Comparison of ENCODE assay signal across 10 cellular contexts in the genomic region with DNA sequence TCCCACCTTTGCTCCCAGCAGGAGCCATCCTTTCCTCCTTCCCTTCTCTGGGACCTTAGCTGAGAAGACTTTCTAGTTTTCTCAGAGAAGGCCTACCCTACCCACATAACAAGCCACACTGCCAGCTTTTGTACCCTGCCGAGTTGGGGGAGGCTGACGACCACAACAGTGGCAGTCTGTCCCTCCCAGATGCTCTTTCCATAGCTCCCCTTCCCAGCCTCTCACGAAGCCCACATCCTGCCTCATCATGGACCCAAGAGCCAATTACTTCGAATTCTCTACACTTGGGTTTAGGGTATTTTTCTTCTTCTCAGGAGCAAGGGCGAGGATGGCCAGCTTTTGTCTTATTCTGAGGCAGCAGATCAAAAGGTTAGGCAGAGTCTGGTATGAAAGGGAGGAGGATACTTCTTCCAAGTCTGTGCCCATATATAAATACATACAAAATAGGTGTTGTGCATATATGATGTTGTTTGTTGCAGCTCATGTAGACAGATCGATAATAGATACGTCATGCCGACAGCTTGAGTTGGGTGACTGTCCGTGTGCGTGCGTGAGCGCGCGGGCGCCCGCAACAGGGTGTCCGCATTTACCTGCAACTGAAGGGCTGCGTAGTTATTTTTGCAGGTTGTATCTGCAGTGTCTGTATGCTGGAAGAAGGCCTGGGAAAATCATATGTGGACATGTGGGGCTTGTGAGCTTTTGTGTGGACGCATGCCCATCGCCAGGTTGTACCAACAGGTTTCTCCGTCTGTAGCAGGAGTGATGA. TPM values are rescaled to one million over a fixed set of nuclear protein-coding genes. Genes with fewer than 3 reads are reported as not detected.
DNase-seq lines count a peak whose midpoint lies in the region; ATAC-seq, FAIRE-seq and TF ChIP-seq lines count a peak whose summit lies in the region.
"Had no signal": no experiment of that assay in that cellular context is flagged by ENCODE, and none has a peak within 500 bp of the region (broad histone marks: within the 10 kb centered on the region; RNA-seq: fewer than 3 reads in every experiment).

No MANE protein-coding gene starts in this region.

- no peaks in the 10 kb centered on the region for H4K20me1 ChIP-seq in HepG2 (ENCODE audit: insufficient read depth, low read length)

- WGBS in HepG2 (ENCODE audit: low lambda C conversion rate) = 55% methylated on average over 16 of the region's 21 CpGs
- 44% methylated on average over 21 of the region's 21 CpGs for WGBS in right lobe of liver (ENCODE audit: insufficient coverage, low coverage, low lambda C conversion rate, missing lambda C conversion rate)

- no peak overlapping the region for H3K9ac ChIP-seq in HepG2 (ENCODE audit: insufficient read depth, low read depth, low read length)
- H3K9ac ChIP-seq: parathyroid adenoma had no signal

- TF ChIP-seq POLR2A in HepG2 (IDR thresholded peaks at IDR 0.05; ENCODE audit: insufficient read depth in 1 of 2, low read depth in 2 of 2, low read length in 2 of 2) (no peak), right lobe of liver (IDR thresholded peaks at IDR 0.05) (no peak), vagina (IDR thresholded peaks at IDR 0.05) (no peak)

- BruUV-seq in HepG2 (replicated peaks; lab: Mats Ljungman, UMichigan) = no TSS peak

- intact Hi-C loops in HepG2 (cut with micrococcal nuclease; ENCODE audit: unreplicated experiment) (no loop called here), right lobe of liver (cut with DNase I) (no loop called here), lower lobe of right lung (cut with DNase I) (no loop called here), vagina (cut with DNase I) (no loop called here)

- no peaks in the 10 kb centered on the region for H3K9me3 ChIP-seq in HepG2 (ENCODE audit: low read length)
- no peaks in the 10 kb centered on the region for H3K9me3 ChIP-seq in right lobe of liver
- H3K9me3 ChIP-seq in lower lobe of right lung = no peaks in the 10 kb centered on the region
- H3K9me3 ChIP-seq in vagina = no peaks in the 10 kb centered on the region
- H3K9me3 ChIP-seq: upper lobe of left lung had no signal

- no peak for TF ChIP-seq RAD21 in HepG2 (CRISPR knock-in tag; IDR thresholded peaks at IDR 0.05)

- no peak overlapping the region for H2AFZ ChIP-seq in HepG2 (ENCODE audit: low read length)

- TF ChIP-seq CTCF in HepG2 (CRISPR knock-in tag; IDR thresholded peaks at IDR 0.05) (no peak), right lobe of liver (IDR thresholded peaks at IDR 0.05) (no peak), astrocyte of the cerebellum (IDR thresholded peaks at IDR 0.05; ENCODE audit: low read depth, low read length, missing control alignments) (no peak), lower lobe of right lung (IDR thresholded peaks at IDR 0.05) (no peak), vagina (IDR thresholded peaks at IDR 0.05) (no peak)

- H3K27me3 ChIP-seq in HepG2 (ENCODE audit: control insufficient read depth in 1 of 2, insufficient read depth in 2 of 2, low read length in 2 of 2) (peaks cover 2 to 74% of the 10 kb centered on the region in 2 experiments; a peak in 4 of 5 replicates), right lobe of liver (no peaks in the 10 kb centered on the region), lower lobe of right lung (ENCODE audit: low read depth) (no peaks in the 10 kb centered on the region), vagina (no peaks in the 10 kb centered on the region)
- H3K27me3 ChIP-seq: upper lobe of left lung had no signal

- TF ChIP-seq EP300 in HepG2 (IDR thresholded peaks at IDR 0.05; ENCODE audit: low read depth in 2 of 2, low read length in 2 of 2) (no peak), HepG2 (CRISPR knock-in tag; IDR thresholded peaks at IDR 0.05; ENCODE audit: borderline replicate concordance) (no peak)

- CTCF ChIA-PET in HepG2 (lab: Yijun Ruan, JAX; ENCODE audit: low intra/inter-chr PET ratio, low total read pairs) = no interaction called here

- no peak for ATAC-seq in HepG2
- no peak for ATAC-seq in right lobe of liver
- no peak for ATAC-seq in lower lobe of right lung
- ATAC-seq in left lobe of liver = no peak

- FAIRE-seq in HepG2 (lab: Jason Lieb, UNC) = no peak

- H3K4me2 ChIP-seq in HepG2 (ENCODE audit: low read depth, low read length) = peak overlapping the region; percentile 71

- H3K4me3 ChIP-seq in HepG2 (replicated peaks in 1 of 3; ENCODE audit: insufficient read depth in 1 of 3, low read depth in 2 of 3, low read length in 3 of 3) (0 out of 6 replicates have a peak overlapping the region, but pooled peaks of 1 of the 3 experiments have one; percentile 68), right lobe of liver (no peak overlapping the region), astrocyte of the cerebellum (ENCODE audit: low read depth, low read length) (peak overlapping the region; percentile 49), lower lobe of right lung (peak overlapping the region; percentile 66), vagina (peak overlapping the region; percentile 52 to 58)

- POLR2A ChIA-PET in HepG2 (lab: Yijun Ruan, JAX) = interaction anchor here (1.0 to 1.3 kb wide), 3 partner anchors 8 to 20 kb away, joined by 3 to 6 read pairs (median 4); no protein-coding TSS in a partner anchor

- no peaks in the 10 kb centered on the region for H3K36me3 ChIP-seq in HepG2 (replicated peaks in 1 of 2; ENCODE audit: control insufficient read depth in 1 of 2, insufficient read depth in 2 of 2, low read length in 2 of 2)
- no peaks in the 10 kb centered on the region for H3K36me3 ChIP-seq in right lobe of liver
- H3K36me3 ChIP-seq in lower lobe of right lung = no peaks in the 10 kb centered on the region
- H3K36me3 ChIP-seq in vagina = no peaks in the 10 kb centered on the region
- H3K36me3 ChIP-seq: upper lobe of left lung had no signal

- DNase-seq in HepG2 (ENCODE audit: low spot score) = no peak
- DNase-seq in right lobe of liver = no peak
- no peak for DNase-seq in astrocyte of the cerebellum (ENCODE audit: low read depth)
- DNase-seq in lower lobe of right lung = no peak
- DNase-seq in vagina (ENCODE audit: extremely low spot score in 2 of 2) = no peak
- no peak for DNase-seq in activated CD8-positive, alpha-beta memory T cell treated with anti-CD3 and anti-CD28 coated beads for 24 hours
- no peak for DNase-seq in left lobe of liver (ENCODE audit: low spot score)
- no peak for DNase-seq in germinal center (ENCODE audit: low spot score)

- no peak overlapping the region for H3K27ac ChIP-seq in HepG2 (ENCODE audit: extremely low read length, insufficient read depth, low read length)
- no peak overlapping the region for H3K27ac ChIP-seq in right lobe of liver
- no peak overlapping the region for H3K27ac ChIP-seq in lower lobe of right lung
- no peak overlapping the region for H3K27ac ChIP-seq in vagina
- H3K27ac ChIP-seq: parathyroid adenoma had no signal

- in situ Hi-C loops in HepG2 (cut with HindIII; ENCODE audit: extremely low pct_ligation_motif_present, low pct_unique_long_range_greater_than_20kb) (no loop called here), astrocyte of the cerebellum (cut with HindIII; ENCODE audit: low sequenced_read_pairs) (loop anchor here (5.0 kb wide), 2 partner anchors 42 to 77 kb away; no protein-coding TSS in a partner anchor)

- no peaks in the 10 kb centered on the region for H3K79me2 ChIP-seq in HepG2 (ENCODE audit: insufficient read depth, low read length)
- H3K79me2 ChIP-seq: parathyroid adenoma had no signal

- H3K4me1 ChIP-seq in HepG2 (ENCODE audit: insufficient read depth, low read length) (peaks cover 18% of the 10 kb centered on the region), right lobe of liver (peaks cover 0 to 11% (median 0%) of the 10 kb centered on the region in 4 donors), lower lobe of right lung (peaks cover 18% of the 10 kb centered on the region), vagina (peaks cover 19% of the 10 kb centered on the region)
- H3K4me1 ChIP-seq: parathyroid adenoma had no signal

RNA-seq across cellular contexts. Expression of a gene that starts 0.8 kb away (rescaled TPM):
- total RNA-seq in HepG2 (2016; rRNA removed; fragmentation: Illumina TruSeq; extraction: Trizol) (0.18 TPM in 1 of 2 replicates, not detected in the other), right lobe of liver (1 to 10 TPM in 3 of 6 experiments, under 1 TPM in 2, not detected in 1; 0.43 to 4.6 (median 1.4) TPM), lower lobe of right lung (99.1 TPM), vagina (0.98 TPM), left lobe of liver (1.4 TPM)
- not detected in 2 replicates for total RNA-seq in HepG2 (2016; cell fraction: cytosol; rRNA removed; fragmentation: Illumina TruSeq; extraction: Trizol; ENCODE audit: low read depth)
- 0.19 TPM in 1 of 2 replicates, not detected in the other for total RNA-seq in HepG2 (2016; cell fraction: insoluble cytoplasmic fraction; rRNA removed; fragmentation: Illumina TruSeq; extraction: Trizol)
- not detected in 2 replicates for total RNA-seq in HepG2 (2016; cell fraction: membrane; rRNA removed; fragmentation: Illumina TruSeq; extraction: Trizol)
- 0.34 and 0.47 TPM in 2 replicates for total RNA-seq in HepG2 (2016; cell fraction: nucleus; rRNA removed; fragmentation: Illumina TruSeq; extraction: Trizol)
- 0.12 and 0.22 TPM in 2 replicates for polyA plus RNA-seq in HepG2 (2011; rRNA removed)
- polyA plus RNA-seq in HepG2 (2011; cell fraction: cytosol; rRNA removed) = 0.14 and 0.28 TPM in 2 replicates
- polyA plus RNA-seq in HepG2 (2011; cell fraction: nucleus; rRNA removed) = 0.97 and 1.5 TPM in 2 replicates
- 0.17 and 0.63 TPM in 2 replicates for polyA plus RNA-seq in HepG2 (2012)
- polyA plus RNA-seq in HepG2 (2016; cell fraction: cytosol; fragmentation: Illumina TruSeq; extraction: Trizol; ENCODE audit: low read depth) = 0.25 and 0.49 TPM in 2 replicates
- polyA plus RNA-seq in HepG2 (2016; cell fraction: insoluble cytoplasmic fraction; fragmentation: Illumina TruSeq; extraction: Trizol; ENCODE audit: low read depth) = 0.46 and 0.95 TPM in 2 replicates
- polyA plus RNA-seq in HepG2 (2016; cell fraction: membrane; fragmentation: Illumina TruSeq; extraction: Trizol; ENCODE audit: low read depth) = 0.40 and 0.63 TPM in 2 replicates
- 0.44 and 0.90 TPM in 2 replicates for polyA plus RNA-seq in HepG2 (2016; cell fraction: nucleus; fragmentation: Illumina TruSeq; extraction: Trizol; ENCODE audit: insufficient read depth, low read depth)
- polyA minus RNA-seq in HepG2 (2011; rRNA and poly(A)+ RNA removed; ENCODE audit: low replicate concordance) = 0.98 and 1.9 TPM in 2 replicates
- polyA minus RNA-seq in HepG2 (2011; cell fraction: cytosol; rRNA and poly(A)+ RNA removed) = not detected in 2 replicates
- not detected in 2 replicates for polyA minus RNA-seq in HepG2 (2011; cell fraction: nucleus; rRNA and poly(A)+ RNA removed)

RNA-seq across cellular contexts. Expression of a gene that starts 13.2 kb away (rescaled TPM):
- total RNA-seq in HepG2 (2016; rRNA removed; fragmentation: Illumina TruSeq; extraction: Trizol) = 0.46 and 0.80 TPM in 2 replicates
- total RNA-seq in HepG2 (2016; cell fraction: cytosol; rRNA removed; fragmentation: Illumina TruSeq; extraction: Trizol; ENCODE audit: low read depth) = 0.44 and 0.71 TPM in 2 replicates
- total RNA-seq in HepG2 (2016; cell fraction: insoluble cytoplasmic fraction; rRNA removed; fragmentation: Illumina TruSeq; extraction: Trizol) = 0.16 and 0.37 TPM in 2 replicates
- total RNA-seq in HepG2 (2016; cell fraction: membrane; rRNA removed; fragmentation: Illumina TruSeq; extraction: Trizol) = 0.49 and 0.62 TPM in 2 replicates
- total RNA-seq in HepG2 (2016; cell fraction: nucleus; rRNA removed; fragmentation: Illumina TruSeq; extraction: Trizol) = 0.66 and 0.68 TPM in 2 replicates
- 2.7 and 3.5 TPM in 2 replicates for polyA plus RNA-seq in HepG2 (2011; rRNA removed)
- 2.0 and 3.1 TPM in 2 replicates for polyA plus RNA-seq in HepG2 (2011; cell fraction: cytosol; rRNA removed)
- 3.6 and 3.8 TPM in 2 replicates for polyA plus RNA-seq in HepG2 (2011; cell fraction: nucleus; rRNA removed)
- 0.79 and 1.0 TPM in 2 replicates for polyA plus RNA-seq in HepG2 (2012)
- polyA plus RNA-seq in HepG2 (2016; cell fraction: cytosol; fragmentation: Illumina TruSeq; extraction: Trizol; ENCODE audit: low read depth) = 0.61 and 0.80 TPM in 2 replicates
- polyA plus RNA-seq in HepG2 (2016; cell fraction: insoluble cytoplasmic fraction; fragmentation: Illumina TruSeq; extraction: Trizol; ENCODE audit: low read depth) = 0.58 TPM in 1 of 2 replicates, not detected in the other
- 0.61 and 0.72 TPM in 2 replicates for polyA plus RNA-seq in HepG2 (2016; cell fraction: membrane; fragmentation: Illumina TruSeq; extraction: Trizol; ENCODE audit: low read depth)
- polyA plus RNA-seq in HepG2 (2016; cell fraction: nucleus; fragmentation: Illumina TruSeq; extraction: Trizol; ENCODE audit: insufficient read depth, low read depth) = 0.99 and 1.3 TPM in 2 replicates
- 2.1 TPM in 1 of 2 replicates, not detected in the other for polyA minus RNA-seq in HepG2 (2011; rRNA and poly(A)+ RNA removed; ENCODE audit: low replicate concordance)
- polyA minus RNA-seq in HepG2 (2011; cell fraction: cytosol; rRNA and poly(A)+ RNA removed) = 0.49 TPM in 1 of 2 replicates, not detected in the other
- polyA minus RNA-seq in HepG2 (2011; cell fraction: nucleus; rRNA and poly(A)+ RNA removed) = 0.39 TPM in 1 of 2 replicates, not detected in the other
- 1 to 10 TPM in 2 of 6 experiments, under 1 TPM in 3, not detected in 1; 0.68 to 1.4 (median 0.83) TPM for total RNA-seq in right lobe of liver
- 30.5 TPM for total RNA-seq in lower lobe of right lung
- total RNA-seq in vagina = 0.74 TPM
- 1.3 TPM for total RNA-seq in left lobe of liver

RNA-seq across cellular contexts. Expression of a gene that starts 23.2 kb away (rescaled TPM):
- 0.48 and 1.2 TPM in 2 replicates for total RNA-seq in HepG2 (2016; rRNA removed; fragmentation: Illumina TruSeq; extraction: Trizol)
- 0.44 and 0.51 TPM in 2 replicates for total RNA-seq in HepG2 (2016; cell fraction: cytosol; rRNA removed; fragmentation: Illumina TruSeq; extraction: Trizol; ENCODE audit: low read depth)
- total RNA-seq in HepG2 (2016; cell fraction: insoluble cytoplasmic fraction; rRNA removed; fragmentation: Illumina TruSeq; extraction: Trizol) = 0.33 and 1.5 TPM in 2 replicates
- 0.65 and 0.80 TPM in 2 replicates for total RNA-seq in HepG2 (2016; cell fraction: membrane; rRNA removed; fragmentation: Illumina TruSeq; extraction: Trizol)
- total RNA-seq in HepG2 (2016; cell fraction: nucleus; rRNA removed; fragmentation: Illumina TruSeq; extraction: Trizol) = 1.5 and 1.9 TPM in 2 replicates
- polyA plus RNA-seq in HepG2 (2011; rRNA removed) = 6.3 and 6.8 TPM in 2 replicates
- polyA plus RNA-seq in HepG2 (2011; cell fraction: cytosol; rRNA removed) = 2.8 and 4.8 TPM in 2 replicates
- polyA plus RNA-seq in HepG2 (2011; cell fraction: nucleus; rRNA removed) = 5.1 and 7.8 TPM in 2 replicates
- polyA plus RNA-seq in HepG2 (2012) = 0.59 and 0.89 TPM in 2 replicates
- 0.98 and 1.0 TPM in 2 replicates for polyA plus RNA-seq in HepG2 (2016; cell fraction: cytosol; fragmentation: Illumina TruSeq; extraction: Trizol; ENCODE audit: low read depth)
- polyA plus RNA-seq in HepG2 (2016; cell fraction: insoluble cytoplasmic fraction; fragmentation: Illumina TruSeq; extraction: Trizol; ENCODE audit: low read depth) = 0.95 and 1.4 TPM in 2 replicates
- polyA plus RNA-seq in HepG2 (2016; cell fraction: membrane; fragmentation: Illumina TruSeq; extraction: Trizol; ENCODE audit: low read depth) = 0.85 and 1.4 TPM in 2 replicates
- polyA plus RNA-seq in HepG2 (2016; cell fraction: nucleus; fragmentation: Illumina TruSeq; extraction: Trizol; ENCODE audit: insufficient read depth, low read depth) = 2.5 and 3.0 TPM in 2 replicates
- polyA minus RNA-seq in HepG2 (2011; rRNA and poly(A)+ RNA removed; ENCODE audit: low replicate concordance) = 3.0 and 4.4 TPM in 2 replicates
- 1.8 and 2.2 TPM in 2 replicates for polyA minus RNA-seq in HepG2 (2011; cell fraction: cytosol; rRNA and poly(A)+ RNA removed)
- 1.9 and 3.0 TPM in 2 replicates for polyA minus RNA-seq in HepG2 (2011; cell fraction: nucleus; rRNA and poly(A)+ RNA removed)
- total RNA-seq in right lobe of liver = 10 to 100 TPM in 3 of 6 experiments, 1 to 10 TPM in 3; 6.1 to 15.3 (median 9.7) TPM
- total RNA-seq in lower lobe of right lung = 131 TPM
- 34.9 TPM for total RNA-seq in vagina
- total RNA-seq in left lobe of liver = 10.5 TPM

Comparison
In these comparisons a context has a peak if more than half of its experiments do, and no peak if none do; other contexts are left out.
1. H3K4me3 ChIP-seq: peak in astrocyte of the cerebellum (single experiment), lower lobe of right lung (single experiment) and vagina (2 of 2); none in right lobe of liver (0 of 3).
2. RNA of a gene that starts 0.8 kb away (total RNA-seq): 99.1 TPM in lower lobe of right lung (single experiment); 1.4 TPM in left lobe of liver (single experiment), 0.43 to 4.6 TPM in right lobe of liver, 0.98 TPM in vagina (single experiment) and 0.18 to 0.47 TPM in HepG2; every median in the first group is over 10 times any median in the second.
3. RNA of a gene that starts 13.2 kb away (total RNA-seq): 30.5 TPM in lower lobe of right lung (single experiment); 1.3 TPM in left lobe of liver (single experiment), 0.68 to 1.4 TPM in right lobe of liver, 0.16 to 0.80 TPM in HepG2 and 0.74 TPM in vagina (single experiment); every median in the first group is over 10 times any median in the second.